In the genomic region with DNA sequence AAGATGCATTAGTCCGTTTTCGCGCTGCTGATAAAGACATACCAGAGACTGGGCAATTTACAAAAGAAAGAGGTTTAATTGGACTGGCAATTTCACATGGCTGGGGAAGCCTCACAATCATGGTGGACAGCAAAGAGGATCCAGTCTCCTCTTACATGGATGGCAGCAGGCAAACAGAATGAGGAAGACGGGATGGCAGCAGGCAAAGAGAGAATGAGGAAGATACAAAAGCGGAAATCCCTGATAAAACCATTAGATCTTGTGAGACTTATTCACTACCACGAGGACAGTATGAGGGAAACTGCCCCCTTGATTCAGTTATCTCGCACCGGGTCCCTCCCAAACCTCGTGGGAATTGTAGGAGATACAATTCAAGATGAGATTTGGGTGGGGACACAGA, we compare ENCODE assay signal across 25 cellular contexts.
"Had no signal": no experiment of that assay in that cellular context is flagged by ENCODE, and none has a peak within 500 bp of the region (broad histone marks: within the 10 kb centered on the region; RNA-seq: fewer than 3 reads in every experiment).

No MANE protein-coding gene starts in this region.

- H3K36me3 ChIP-seq: colonic mucosa, WERI-Rb-1 had no signal

- H3K9me3 ChIP-seq: body of pancreas, colonic mucosa, esophagus squamous epithelium, gastroesophageal sphincter had no signal

- H3K9me3 Mint-ChIP-seq: activated B cell treated with CpG ODN at 0.5 μM for 24 hours; activated CD8-positive, alpha-beta T cell treated with anti-CD3 and anti-CD28 coated beads for 36 hours; activated T-cell treated with anti-CD3 and anti-CD28 coated beads, Interleukin-2, amount 50 U/mL, for 4 hours; activated T-helper 17 cell treated with anti-CD3 and anti-CD28 coated beads, Interleukin-2, amount 50 U/mL, for 72 hours had no signal

- DNase-seq: activated B cell treated with CpG ODN at 0.5 μM for 24 hours; activated CD4-positive, alpha-beta T cell treated with anti-CD3 and anti-CD28 coated beads for 48 hours; activated CD4-positive, alpha-beta T cell treated with anti-CD3 and anti-CD28 coated beads, Interleukin-2, amount 50 U/mL, for 1 hour; activated CD4-positive, alpha-beta T cell treated with anti-CD3 and anti-CD28 coated beads, Interleukin-2, amount 50 U/mL, for 48 hours; activated CD8-positive, alpha-beta memory T cell treated with anti-CD3 and anti-CD28 coated beads for 24 hours; activated CD8-positive, alpha-beta T cell treated with anti-CD3 and anti-CD28 coated beads for 36 hours; activated effector memory CD4-positive, alpha-beta T cell treated with Interleukin-2 at 50 U/mL for 16 hours; activated gamma-delta T cell treated with Interleukin-2 at 50 U/mL for 16 hours; activated naive CD4-positive, alpha-beta T cell treated with anti-CD3 and anti-CD28 coated beads, Interleukin-2, amount 50 U/mL, for 16 hours; activated naive CD4-positive, alpha-beta T cell treated with Interleukin-2 at 50 U/mL for 16 hours; activated T-cell treated with anti-CD3 and anti-CD28 coated beads, Interleukin-2, amount 50 U/mL, for 4 hours; amygdala; aorta; body of pancreas; caudate nucleus; cerebellar nuclear complex; colonic mucosa; effector CD8-positive, alpha-beta T cell; esophagus squamous epithelium; foreskin melanocyte; WERI-Rb-1 had no signal

- H3K4me3 Mint-ChIP-seq: activated B cell treated with CpG ODN at 0.5 μM for 24 hours; activated CD8-positive, alpha-beta T cell treated with anti-CD3 and anti-CD28 coated beads for 36 hours; activated naive CD8-positive, alpha-beta T cell; activated T-cell treated with anti-CD3 and anti-CD28 coated beads, Interleukin-2, amount 50 U/mL, for 4 hours; activated T-helper 17 cell treated with anti-CD3 and anti-CD28 coated beads, Interleukin-2, amount 50 U/mL, for 72 hours had no signal

- H3K27ac ChIP-seq: body of pancreas, colonic mucosa, gastroesophageal sphincter, WERI-Rb-1 had no signal

- H3K27me3 Mint-ChIP-seq: activated B cell treated with CpG ODN at 0.5 μM for 24 hours; activated CD8-positive, alpha-beta T cell treated with anti-CD3 and anti-CD28 coated beads for 36 hours; activated naive CD8-positive, alpha-beta T cell; activated T-helper 17 cell treated with anti-CD3 and anti-CD28 coated beads, Interleukin-2, amount 50 U/mL, for 72 hours had no signal

- H3K4me1 ChIP-seq: body of pancreas, colonic mucosa, esophagus squamous epithelium, gastroesophageal sphincter had no signal

- H3K4me3 ChIP-seq: body of pancreas, colonic mucosa, esophagus squamous epithelium, gastroesophageal sphincter had no signal

- H3K27ac Mint-ChIP-seq: activated B cell treated with CpG ODN at 0.5 μM for 24 hours; activated CD8-positive, alpha-beta T cell treated with anti-CD3 and anti-CD28 coated beads for 36 hours; activated naive CD8-positive, alpha-beta T cell; activated T-helper 17 cell treated with anti-CD3 and anti-CD28 coated beads, Interleukin-2, amount 50 U/mL, for 72 hours had no signal

- ATAC-seq: activated CD4-positive, CD25-positive, alpha-beta regulatory T cell treated with anti-CD3 and anti-CD28 coated beads, Interleukin-2, amount 50 U/mL, for 24 hours; activated CD8-positive, alpha-beta T cell treated with anti-CD3 and anti-CD28 coated beads for 36 hours; activated T-cell treated with anti-CD3 and anti-CD28 coated beads, Interleukin-2, amount 50 U/mL, for 4 hours; activated T-helper 17 cell treated with anti-CD3 and anti-CD28 coated beads, Interleukin-2, amount 50 U/mL, for 72 hours; body of pancreas; gastroesophageal sphincter had no signal

- H3K27me3 ChIP-seq: body of pancreas, colonic mucosa, esophagus squamous epithelium, gastroesophageal sphincter had no signal
